In the genomic region with DNA sequence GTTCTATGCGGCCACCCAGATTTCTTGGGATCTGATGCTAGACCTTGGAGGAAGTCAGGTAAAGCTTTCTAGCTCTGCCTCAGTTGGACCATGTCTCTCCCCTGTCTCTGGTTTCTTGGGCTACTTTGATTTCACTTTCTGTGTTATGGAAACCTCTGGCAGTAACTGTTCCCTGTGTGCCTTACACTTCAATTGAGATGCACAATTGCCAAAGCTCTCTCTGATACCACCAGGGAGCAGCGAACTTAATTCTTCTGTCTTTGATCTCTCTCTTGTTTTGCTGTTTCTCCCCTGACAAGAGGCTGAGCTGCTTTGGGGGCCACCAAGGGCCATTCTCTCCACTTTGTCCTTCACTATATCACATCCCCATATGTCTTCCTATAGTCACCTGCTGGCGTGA, we compare ENCODE assay signal across 21 cellular contexts.
"Had no signal": no experiment of that assay in that cellular context is flagged by ENCODE, and none has a peak within 500 bp of the region (broad histone marks: within the 10 kb centered on the region; RNA-seq: fewer than 3 reads in every experiment).

No MANE protein-coding gene starts in this region.

- H3K36me3 ChIP-seq: colonic mucosa, left lung, stomach, suprapubic skin had no signal

- H3K9me3 ChIP-seq: colonic mucosa, stomach, suprapubic skin, tibial artery had no signal

- DNase-seq: activated CD4-positive, alpha-beta T cell treated with anti-CD3 and anti-CD28 coated beads for 4 hours; activated CD4-positive, alpha-beta T cell treated with anti-CD3 and anti-CD28 coated beads, Interleukin-2, amount 50 U/mL, for 4 hours; activated effector memory CD4-positive, alpha-beta T cell treated with Interleukin-2 at 50 U/mL for 16 hours; activated naive CD4-positive, alpha-beta T cell treated with Interleukin-2 at 50 U/mL for 16 hours; anterior cingulate cortex; cerebellar nuclear complex; colonic mucosa; effector CD8-positive, alpha-beta T cell; kidney glomerular epithelial cell; naive thymus-derived CD8-positive, alpha-beta T cell; stimulated activated CD4-positive, alpha-beta T cell treated with anti-CD3 and anti-CD28 coated beads, Interleukin-1b, Interleukin-23, amount 100 ng/mL, for 48 hours; stimulated activated CD4-positive, alpha-beta T cell treated with anti-CD3 and anti-CD28 coated beads, Interleukin-4, amount 100 ng/mL, for 4 hours; stimulated activated CD8-positive, alpha-beta memory T cell treated with anti-CD3 and anti-CD28 coated beads, Interleukin-4, amount 100 ng/mL, for 48 hours; stimulated activated naive B cell treated with anti-CD40 and anti-IgM and Interleukin-4, amounts not matched to agents 10 μg/mL and 1 μg/mL and 100 μg/mL, for 72 hours; stomach; T-helper 9 cell; tibial artery had no signal

- H3K4me1 ChIP-seq: colonic mucosa, left lung, suprapubic skin had no signal

- H3K27ac ChIP-seq: colonic mucosa, left lung, suprapubic skin, VCaP had no signal

- ATAC-seq: left lung; naive thymus-derived CD8-positive, alpha-beta T cell; sciatic nerve had no signal

- H3K4me3 ChIP-seq: colonic mucosa, left lung, stomach, suprapubic skin, tibial artery had no signal

- H3K27me3 ChIP-seq: colonic mucosa, left lung, stomach, suprapubic skin, tibial artery had no signal
